Comparison of ENCODE assay signal across 29 cellular contexts in genomic region chr2:234841321-234842015, GRCh38.
DNase-seq lines count a peak whose midpoint lies in the region; ATAC-seq and TF ChIP-seq lines count a peak whose summit lies in the region.
"Had no signal": no experiment of that assay in that cellular context is flagged by ENCODE, and none has a peak within 500 bp of the region (broad histone marks: within the 10 kb centered on the region; RNA-seq: fewer than 3 reads in every experiment).

No MANE protein-coding gene starts in this region.

- no peaks in the 10 kb centered on the region for H3K36me3 Mint-ChIP-seq in osteocyte (ENCODE audit: unreplicated experiment)
- H3K36me3 Mint-ChIP-seq: brain; CD8-positive, alpha-beta memory T cell; naive B cell had no signal

- DNase-seq in AG10803 (ENCODE audit: low read depth) (peak; percentile 50), Panc1 (ENCODE audit: low read depth, low spot score) (no peak), glomerular visceral epithelial cell (ENCODE audit: extremely low spot score) (peak; percentile 16), osteocyte (ENCODE audit: extremely low spot score, unreplicated experiment) (no peak), GM03348 (ENCODE audit: low spot score) (no peak), hepatic stellate cell (ENCODE audit: low spot score) (no peak), Ammon's horn (ENCODE audit: low spot score) (no peak)
- DNase-seq: activated CD4-positive, alpha-beta T cell treated with anti-CD3 and anti-CD28 coated beads, Interleukin-2, amount 50 U/mL, for 4 hours; activated naive CD4-positive, alpha-beta T cell; activated T-cell treated with anti-CD3 and anti-CD28 coated beads, Interleukin-2, amount 50 U/mL, for 72 hours; adrenal gland; CD8-positive, alpha-beta memory T cell; cerebellar nuclear complex; DMS153; dorsolateral prefrontal cortex; left ventricle myocardium inferior; naive B cell; NCI-H2107; NCI-H345; nucleus accumbens; SHP77; stimulated activated naive CD4-positive, alpha-beta T cell; T-helper 2 cell; uterus had no signal

- peaks cover 46% of the 10 kb centered on the region for H3K4me1 Mint-ChIP-seq in osteocyte (ENCODE audit: unreplicated experiment)
- H3K4me1 Mint-ChIP-seq: CD8-positive, alpha-beta memory T cell; naive B cell had no signal

- no peak for TF ChIP-seq CTCF in AG10803 (conservative IDR thresholded peaks at IDR 0.05; ENCODE audit: low read length)
- no peak for TF ChIP-seq CTCF in Panc1 (IDR thresholded peaks at IDR 0.05)
- no peak for TF ChIP-seq CTCF in osteocyte (IDR thresholded peaks at IDR 0.05)

- H3K27ac ChIP-seq in Panc1 (ENCODE audit: low read length) = peak overlapping the region; percentile 48

- H3K4me3 ChIP-seq in AG10803 (ENCODE audit: low read length) (no peak overlapping the region), Panc1 (ENCODE audit: low read depth in 2 of 2, low read length in 2 of 2) (no peak overlapping the region)
- H3K4me3 ChIP-seq: adrenal gland, dorsolateral prefrontal cortex, GM12878, left ventricle myocardium inferior, skin epidermis, uterus had no signal

- no peaks in the 10 kb centered on the region for H3K27me3 ChIP-seq in Panc1 (ENCODE audit: control insufficient read depth, insufficient read depth, low read length)
- H3K27me3 ChIP-seq: adrenal gland, dorsolateral prefrontal cortex, uterus had no signal

- no peaks in the 10 kb centered on the region for H3K36me3 ChIP-seq in Panc1 (ENCODE audit: control insufficient read depth, insufficient read depth, low read length)
- H3K36me3 ChIP-seq: adrenal gland, left ventricle myocardium inferior, uterus had no signal

- peaks cover 12% of the 10 kb centered on the region for H3K4me1 ChIP-seq in Panc1 (ENCODE audit: control insufficient read depth, insufficient read depth, low read length)
- H3K4me1 ChIP-seq: uterus had no signal

- H3K9me3 ChIP-seq in Panc1 (ENCODE audit: control insufficient read depth, insufficient read depth, low read depth, low read length) = no peaks in the 10 kb centered on the region
- H3K9me3 ChIP-seq: adrenal gland, left ventricle myocardium inferior, uterus had no signal

- POLR2A ChIA-PET in Panc1 (lab: Charles Lee) = interaction anchor here (0.6 kb wide), 1 partner anchor 9 kb away, joined by 5 read pairs; no protein-coding TSS in a partner anchor

- CTCF ChIA-PET in Panc1 (lab: Charles Lee) = no interaction called here

- BruUV-seq in Panc1 (replicated peaks; lab: Mats Ljungman, UMichigan) = no TSS peak

- H3K27me3 Mint-ChIP-seq in osteocyte (ENCODE audit: unreplicated experiment) = no peaks in the 10 kb centered on the region
- H3K27me3 Mint-ChIP-seq: brain had no signal

- no peaks in the 10 kb centered on the region for H3K9me3 Mint-ChIP-seq in osteocyte (ENCODE audit: unreplicated experiment)
- H3K9me3 Mint-ChIP-seq: activated T-cell treated with anti-CD3 and anti-CD28 coated beads, Interleukin-2, amount 50 U/mL, for 72 hours; CD8-positive, alpha-beta memory T cell; naive B cell had no signal

- H3K27ac Mint-ChIP-seq in osteocyte (ENCODE audit: unreplicated experiment) = peak overlapping the region; percentile 68
- H3K27ac Mint-ChIP-seq: activated T-cell treated with anti-CD3 and anti-CD28 coated beads, Interleukin-2, amount 50 U/mL, for 72 hours; CD8-positive, alpha-beta memory T cell had no signal

- in situ Hi-C loops in Panc1 (cut with HindIII; ENCODE audit: low pct_unique_long_range_greater_than_20kb, low sequenced_read_pairs) = no loop called here

- intact Hi-C loops in Panc1 (cut with micrococcal nuclease; ENCODE audit: unreplicated experiment) = no loop called here

- no peak overlapping the region for H3K4me3 Mint-ChIP-seq in osteocyte (ENCODE audit: unreplicated experiment)
- H3K4me3 Mint-ChIP-seq: activated T-cell treated with anti-CD3 and anti-CD28 coated beads, Interleukin-2, amount 50 U/mL, for 72 hours; brain; CD8-positive, alpha-beta memory T cell; naive B cell had no signal

- ATAC-seq in Panc1 (no peak), GM19328 (IDR thresholded peaks at IDR 0.05; ENCODE audit: unreplicated experiment) (no peak)
- ATAC-seq: activated CD4-positive, CD25-positive, alpha-beta regulatory T cell treated with anti-CD3 and anti-CD28 coated beads, Interleukin-2, amount 50 U/mL, for 24 hours; activated T-cell treated with anti-CD3 and anti-CD28 coated beads, Interleukin-2, amount 50 U/mL, for 72 hours; GM12878 had no signal

Comparison
In these comparisons a context has a peak if more than half of its experiments do, and no peak if none do; other contexts are left out.
1. DNase-seq: peak in AG10803 (single experiment) and glomerular visceral epithelial cell (single experiment); none in Panc1 (single experiment), osteocyte (single experiment), GM03348 (single experiment), hepatic stellate cell (single experiment) and Ammon's horn (single experiment).